In the genomic region with DNA sequence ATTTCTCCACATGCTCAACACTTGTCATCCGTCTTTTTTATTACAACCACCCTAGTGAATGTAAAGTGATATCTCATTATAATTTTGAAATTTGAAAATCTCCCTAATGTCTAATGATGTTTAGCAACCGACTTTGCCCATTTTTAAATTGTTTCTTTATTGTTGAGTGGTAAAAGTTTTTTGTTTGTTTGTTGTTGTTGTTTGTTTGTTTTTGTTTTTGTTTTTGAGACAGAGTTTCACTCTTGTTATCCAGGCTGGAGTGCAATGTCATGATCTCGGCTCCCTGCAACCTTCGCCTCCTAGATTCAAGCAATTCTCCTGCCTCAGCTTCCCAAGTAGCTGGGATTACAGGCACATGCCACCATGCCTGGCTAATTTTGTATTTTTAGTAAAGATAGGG, we compare ENCODE assay signal across 11 cellular contexts. TPM values are rescaled to one million over a fixed set of nuclear protein-coding genes. Genes with fewer than 3 reads are reported as not detected.
"Had no signal": no experiment of that assay in that cellular context is flagged by ENCODE, and none has a peak within 500 bp of the region (broad histone marks: within the 10 kb centered on the region; RNA-seq: fewer than 3 reads in every experiment).

No MANE protein-coding gene starts in this region.

RNA-seq across cellular contexts. Expression of a gene that starts 53.8 kb away (rescaled TPM):
- total RNA-seq: OCI-LY7, PC-3, PC-9, Peyer's patch, Right ventricle myocardium inferior, Right ventricle myocardium superior, RPMI7951, SJCRH30, SK-MEL-5, T-cell had no signal
- polyA plus RNA-seq: SK-N-SH had no signal
